ENCODE assay signal across 19 cellular contexts in the genomic region with DNA sequence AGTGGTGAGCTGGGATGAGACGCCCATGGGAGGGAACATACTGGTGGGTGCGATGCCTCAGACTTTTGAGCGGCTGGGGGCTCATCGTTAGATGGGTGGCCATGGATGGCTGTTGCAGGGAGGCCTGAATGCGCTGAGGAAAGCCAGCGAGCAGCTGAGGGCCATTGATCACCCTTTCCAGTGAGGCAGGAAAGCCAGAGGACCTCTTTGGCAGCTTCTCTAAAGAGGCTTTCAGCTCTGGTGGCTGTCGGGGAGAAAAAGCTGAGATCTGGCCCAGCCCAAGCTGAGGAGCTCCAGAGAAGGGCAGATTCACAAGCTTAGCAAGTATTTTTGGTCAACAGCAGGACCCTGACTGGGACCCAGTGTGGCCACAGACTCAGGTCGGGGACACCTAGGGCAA. TPM values are rescaled to one million over a fixed set of nuclear protein-coding genes. Genes with fewer than 3 reads are reported as not detected.
DNase-seq lines count a peak whose midpoint lies in the region; ATAC-seq, FAIRE-seq and TF ChIP-seq lines count a peak whose summit lies in the region.
"Had no signal": no experiment of that assay in that cellular context is flagged by ENCODE, and none has a peak within 500 bp of the region (broad histone marks: within the 10 kb centered on the region; RNA-seq: fewer than 3 reads in every experiment).

No MANE protein-coding gene starts in this region.

- no peak for DNase-seq in Caco-2
- DNase-seq in kidney, result peak; percentile 38
- DNase-seq in osteoblast (ENCODE audit: insufficient read length, low spot score, missing footprints), result peak; percentile 49
- DNase-seq in MV-4-11 (lab: John Stamatoyannopoulos, UW), result no peak
- DNase-seq in DMS114 treated with DMSO at 0.1 percent for 48 hours (lab: John Stamatoyannopoulos, UW; ENCODE audit: unreplicated experiment), result no peak
- DNase-seq in left lobe of liver (ENCODE audit: low spot score), result no peak
- DNase-seq: BE2C; C1 segment of cervical spinal cord; CD4-positive, CD25-positive, alpha-beta regulatory T cell; COR-L47; DMS153; DMS79; GDM1 had no signal

- H3K79me2 ChIP-seq in osteoblast (ENCODE audit: insufficient read depth, low read length), result no peaks in the 10 kb centered on the region

- peak overlapping the region; percentile 33 for H3K27ac Mint-ChIP-seq in Caco-2 (ENCODE audit: unreplicated experiment)
- H3K27ac Mint-ChIP-seq: CD4-positive, CD25-positive, alpha-beta regulatory T cell; CD8-positive, alpha-beta memory T cell had no signal

- TF ChIP-seq CTCF in Caco-2 (IDR thresholded peaks at IDR 0.05; ENCODE audit: insufficient read depth in 1 of 2, low read depth in 1 of 2, low read length in 1 of 2, severe bottlenecking in 1 of 2, unreplicated experiment in 1 of 2), result no peak
- no peak for TF ChIP-seq CTCF in kidney (IDR thresholded peaks at IDR 0.05; ENCODE audit: borderline replicate concordance, extremely low read depth, insufficient read depth)
- TF ChIP-seq CTCF in osteoblast (IDR thresholded peaks at IDR 0.05; ENCODE audit: extremely low read depth, low read depth, low read length), result no peak

- H3K27ac ChIP-seq in kidney (ENCODE audit: low read depth in 2 of 2, low read length in 2 of 2) (no peak overlapping the region), osteoblast (ENCODE audit: low read depth, low read length) (no peak overlapping the region)

- H4K20me1 ChIP-seq in osteoblast (ENCODE audit: insufficient read depth, low read length), result no peaks in the 10 kb centered on the region

- no peak overlapping the region for H2AFZ ChIP-seq in osteoblast (ENCODE audit: low read length)

- no TSS peak for BruUV-seq in Caco-2 (replicated peaks; lab: Mats Ljungman, UMichigan)

- H3K9me3 Mint-ChIP-seq in Caco-2 (ENCODE audit: unreplicated experiment), result peaks cover 9% of the 10 kb centered on the region
- H3K9me3 Mint-ChIP-seq: CD8-positive, alpha-beta memory T cell had no signal

- H3K4me3 ChIP-seq in Caco-2 (ENCODE audit: low read depth, low read length), result no peak overlapping the region
- no peak overlapping the region for H3K4me3 ChIP-seq in kidney (ENCODE audit: low read length in 2 of 2)
- no peak overlapping the region for H3K4me3 ChIP-seq in osteoblast (ENCODE audit: insufficient read depth, low read length)
- H3K4me3 ChIP-seq: HAP-1 had no signal

- intact Hi-C loops in Caco-2 (cut with micrococcal nuclease; ENCODE audit: unreplicated experiment) (no loop called here), kidney (cut with DNase I) (no loop called here)

- ATAC-seq in left lobe of liver, result no peak

- no peak overlapping the region for H3K9ac ChIP-seq in kidney (ENCODE audit: low read length in 2 of 2)

- H3K36me3 Mint-ChIP-seq in Caco-2 (ENCODE audit: insufficient read depth, unreplicated experiment), result no peaks in the 10 kb centered on the region
- H3K36me3 Mint-ChIP-seq: CD4-positive, CD25-positive, alpha-beta regulatory T cell; CD8-positive, alpha-beta memory T cell had no signal

- H3K27me3 ChIP-seq in Caco-2 (replicated peaks; ENCODE audit: control insufficient read depth, insufficient read depth, low read length), result no peaks in the 10 kb centered on the region
- H3K27me3 ChIP-seq in osteoblast (ENCODE audit: insufficient read depth, low read length), result no peaks in the 10 kb centered on the region
- H3K27me3 ChIP-seq: BE2C had no signal

- no peak overlapping the region for H3K4me2 ChIP-seq in osteoblast (ENCODE audit: insufficient read depth, low read length)

- CTCF ChIA-PET in Caco-2 (lab: Charles Lee), result interaction anchor here (1.5 kb wide), 1 partner anchor 12 kb away, joined by 4 read pairs; no protein-coding TSS in a partner anchor

- H3K4me1 Mint-ChIP-seq in Caco-2 (ENCODE audit: low read depth, unreplicated experiment), result no peaks in the 10 kb centered on the region
- H3K4me1 Mint-ChIP-seq: CD4-positive, CD25-positive, alpha-beta regulatory T cell; CD8-positive, alpha-beta memory T cell had no signal

- H3K4me1 ChIP-seq in Caco-2, result no peaks in the 10 kb centered on the region
- H3K4me1 ChIP-seq in kidney (ENCODE audit: control insufficient read depth in 1 of 2, insufficient read depth in 1 of 2, low read depth in 1 of 2, low read length in 2 of 2), result no peaks in the 10 kb centered on the region
- H3K4me1 ChIP-seq in osteoblast (ENCODE audit: insufficient read depth, low read length), result no peaks in the 10 kb centered on the region
- H3K4me1 ChIP-seq: HAP-1 had no signal

- no peaks in the 10 kb centered on the region for H3K27me3 Mint-ChIP-seq in Caco-2 (ENCODE audit: insufficient read depth, unreplicated experiment)

- no peaks in the 10 kb centered on the region for H3K36me3 ChIP-seq in Caco-2 (ENCODE audit: control insufficient read depth, insufficient read depth, low read length)
- no peaks in the 10 kb centered on the region for H3K36me3 ChIP-seq in kidney (ENCODE audit: control insufficient read depth in 1 of 2, insufficient read depth in 2 of 2, low read length in 2 of 2)
- no peaks in the 10 kb centered on the region for H3K36me3 ChIP-seq in osteoblast (ENCODE audit: insufficient read depth, low read length)
- H3K36me3 ChIP-seq: BE2C, HAP-1 had no signal

- FAIRE-seq in kidney (lab: Jason Lieb, UNC), result no peak
- FAIRE-seq: D721Med, GM12892, GM18507, H1 had no signal

- no peaks in the 10 kb centered on the region for H3K9me3 ChIP-seq in Caco-2
- no peaks in the 10 kb centered on the region for H3K9me3 ChIP-seq in kidney (ENCODE audit: control insufficient read depth in 1 of 2, low read length in 2 of 2)
- no peaks in the 10 kb centered on the region for H3K9me3 ChIP-seq in osteoblast (ENCODE audit: low read depth, low read length)
- H3K9me3 ChIP-seq: BE2C, HAP-1 had no signal

- POLR2A ChIA-PET in Caco-2 (lab: Charles Lee), result no interaction called here

- no peak overlapping the region for H3K4me3 Mint-ChIP-seq in Caco-2 (ENCODE audit: unreplicated experiment)
- H3K4me3 Mint-ChIP-seq: CD8-positive, alpha-beta memory T cell had no signal

RNA-seq across cellular contexts. Expression of a gene that starts 13.3 kb away (rescaled TPM):
- total RNA-seq in Caco-2 (2022), result 51.8 and 55.3 TPM in 2 replicates
- total RNA-seq in kidney, result 47.1 TPM
- polyA plus RNA-seq in kidney (ENCODE audit: insufficient read depth, low read depth, low replicate concordance), result 22.3 TPM
- total RNA-seq in osteoblast, result 8.0 and 8.8 TPM in 2 replicates
- total RNA-seq in left lobe of liver, result 34.8 TPM

RNA-seq across cellular contexts. Expression of a gene that starts 19.9 kb away (rescaled TPM):
- total RNA-seq in Caco-2 (2022) (9.1 and 9.4 TPM in 2 replicates), kidney (24.4 TPM), osteoblast (23.0 and 26.1 TPM in 2 replicates), left lobe of liver (7.6 TPM)
- polyA plus RNA-seq in kidney (ENCODE audit: insufficient read depth, low read depth, low replicate concordance), result 16.5 TPM

Comparison
In these comparisons a context has a peak if more than half of its experiments do, and no peak if none do; other contexts are left out.
1. DNase-seq: peak in kidney (single experiment) and osteoblast (single experiment); none in Caco-2 (0 of 2), MV-4-11 (single experiment), DMS114 treated with DMSO at 0.1 percent for 48 hours (single experiment) and left lobe of liver (single experiment).